24 cellular contexts compared by ENCODE assay signal in genomic region chr5:54615381-54615780, GRCh38.
"Had no signal": no experiment of that assay in that cellular context is flagged by ENCODE, and none has a peak within 500 bp of the region (broad histone marks: within the 10 kb centered on the region; RNA-seq: fewer than 3 reads in every experiment).

No MANE protein-coding gene starts in this region.

- H3K27me3 Mint-ChIP-seq: activated CD4-positive, alpha-beta T cell treated with anti-CD3 and anti-CD28 coated beads, Interleukin-2, amount 10 ng/mL, durations not matched to agents 24 days and 14 days; activated CD8-positive, alpha-beta T cell treated with anti-CD3 and anti-CD28 coated beads for 36 hours; activated naive CD8-positive, alpha-beta T cell treated with anti-CD3 and anti-CD28 coated beads, Interleukin-2, amount 50 U/mL, for 24 hours; brain; memory B cell had no signal

- H3K36me3 ChIP-seq: left ventricle myocardium inferior, sigmoid colon had no signal

- ATAC-seq: activated CD4-positive, CD25-positive, alpha-beta regulatory T cell treated with anti-CD3 and anti-CD28 coated beads, Interleukin-2, amount 50 U/mL, for 24 hours; activated CD8-positive, alpha-beta T cell treated with anti-CD3 and anti-CD28 coated beads for 36 hours; activated naive CD8-positive, alpha-beta T cell treated with anti-CD3 and anti-CD28 coated beads, Interleukin-2, amount 50 U/mL, for 24 hours had no signal

- H3K9me3 ChIP-seq: left ventricle myocardium inferior, sigmoid colon, testis had no signal

- H3K4me3 Mint-ChIP-seq: activated CD4-positive, alpha-beta T cell treated with anti-CD3 and anti-CD28 coated beads, Interleukin-2, amount 10 ng/mL, durations not matched to agents 24 days and 14 days; activated CD8-positive, alpha-beta T cell treated with anti-CD3 and anti-CD28 coated beads for 36 hours; activated naive CD8-positive, alpha-beta T cell treated with anti-CD3 and anti-CD28 coated beads, Interleukin-2, amount 50 U/mL, for 24 hours; activated T-helper 1 cell treated with anti-CD3 and anti-CD28 coated beads, Interleukin-12 subunit alpha, Interleukin-12 subunit beta, Interleukin-2, Interleukin-4 antibody, amounts not matched to agents 30 ng/mL and 10 ng/mL and 1 ng/mL, durations not matched to agents 14 hours and 24 hours and 36 hours; brain; memory B cell; neural crest cell had no signal

- H3K9me3 Mint-ChIP-seq: activated CD8-positive, alpha-beta T cell treated with anti-CD3 and anti-CD28 coated beads for 36 hours had no signal

- H3K27me3 ChIP-seq: sigmoid colon, testis had no signal

- H3K4me1 Mint-ChIP-seq: neural crest cell had no signal

- H3K4me2 ChIP-seq: smooth muscle cell had no signal

- H3K36me3 Mint-ChIP-seq: brain had no signal

- H3K4me3 ChIP-seq: left ventricle myocardium inferior, sigmoid colon, smooth muscle cell, testis had no signal

- H3K27ac Mint-ChIP-seq: activated CD4-positive, alpha-beta T cell treated with anti-CD3 and anti-CD28 coated beads, Interleukin-2, amount 10 ng/mL, durations not matched to agents 24 days and 14 days; activated CD8-positive, alpha-beta T cell treated with anti-CD3 and anti-CD28 coated beads for 36 hours; activated naive CD8-positive, alpha-beta T cell treated with anti-CD3 and anti-CD28 coated beads, Interleukin-2, amount 50 U/mL, for 24 hours; activated T-helper 1 cell treated with anti-CD3 and anti-CD28 coated beads, Interleukin-12 subunit alpha, Interleukin-12 subunit beta, Interleukin-2, Interleukin-4 antibody, amounts not matched to agents 30 ng/mL and 10 ng/mL and 1 ng/mL, durations not matched to agents 14 hours and 24 hours and 36 hours; memory B cell had no signal

- H3K27ac ChIP-seq: left ventricle myocardium inferior, testis had no signal

- DNase-seq: activated CD4-positive, alpha-beta T cell treated with anti-CD3 and anti-CD28 coated beads, Interleukin-2, amount 10 ng/mL, durations not matched to agents 24 days and 14 days; activated CD8-positive, alpha-beta T cell treated with anti-CD3 and anti-CD28 coated beads for 36 hours; activated gamma-delta T cell; activated naive CD4-positive, alpha-beta T cell treated with anti-CD3 and anti-CD28 coated beads, Interleukin-2, amount 50 U/mL, for 16 hours; activated naive CD8-positive, alpha-beta T cell treated with anti-CD3 and anti-CD28 coated beads, Interleukin-2, amount 50 U/mL, for 24 hours; caudate nucleus; effector memory CD4-positive, alpha-beta T cell; foreskin melanocyte; glutamatergic neuron; hippocampal formation; posterior cingulate gyrus; stimulated activated CD4-positive, alpha-beta T cell treated with anti-CD3 and anti-CD28 coated beads, Interleukin-2, amount 100 ng/mL, for 48 hours; stimulated activated CD8-positive, alpha-beta memory T cell treated with anti-CD3 and anti-CD28 coated beads, Interleukin-4, amount 100 ng/mL, for 48 hours; stimulated activated naive CD4-positive, alpha-beta T cell; SW 1271 had no signal
